10 cellular contexts compared by ENCODE assay signal in the genomic region with DNA sequence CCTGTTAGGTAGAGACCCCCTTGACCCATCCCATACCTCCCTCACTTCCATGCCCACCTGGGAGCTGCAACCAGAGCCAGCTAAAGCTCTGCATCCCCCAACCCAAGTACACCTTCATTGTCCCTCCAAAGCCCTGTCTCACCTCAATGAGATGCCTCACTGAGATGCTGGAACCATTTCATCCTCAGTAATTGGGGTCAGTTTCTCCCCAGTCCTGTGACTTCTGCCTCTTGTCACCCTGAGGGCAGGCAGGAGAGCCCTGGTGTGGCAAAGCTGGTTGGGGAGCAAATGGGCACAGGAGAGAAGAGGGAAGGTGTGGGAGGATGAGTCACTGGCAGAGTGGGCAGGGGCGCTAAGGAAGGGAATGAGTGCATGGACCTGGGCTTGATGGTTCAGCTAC. TPM values are rescaled to one million over a fixed set of nuclear protein-coding genes. Genes with fewer than 3 reads are reported as not detected.
DNase-seq lines count a peak whose midpoint lies in the region; ATAC-seq, FAIRE-seq and TF ChIP-seq lines count a peak whose summit lies in the region.
"Had no signal": no experiment of that assay in that cellular context is flagged by ENCODE, and none has a peak within 500 bp of the region (broad histone marks: within the 10 kb centered on the region; RNA-seq: fewer than 3 reads in every experiment).

No MANE protein-coding gene starts in this region.

- H3K27me3 ChIP-seq in CD4-positive, CD25-positive, alpha-beta regulatory T cell (ENCODE audit: control insufficient read depth, insufficient read depth, low read length): no peaks in the 10 kb centered on the region
- H3K27me3 ChIP-seq in Loucy (ENCODE audit: insufficient read depth, low read length, poor library complexity, severe bottlenecking): no peaks in the 10 kb centered on the region
- H3K27me3 ChIP-seq in astrocyte (ENCODE audit: insufficient read depth, low read length): no peaks in the 10 kb centered on the region
- H3K27me3 ChIP-seq in upper lobe of left lung: no peaks in the 10 kb centered on the region

- TF ChIP-seq POLR2A in upper lobe of left lung (IDR thresholded peaks at IDR 0.05): no peak

- H3K27ac Mint-ChIP-seq in CD4-positive, CD25-positive, alpha-beta regulatory T cell: peak overlapping the region; percentile 67 to 92 (median 80)
- peak overlapping the region; percentile 96 for H3K27ac Mint-ChIP-seq in astrocyte (ENCODE audit: unreplicated experiment)

- no peaks in the 10 kb centered on the region for H3K9me3 Mint-ChIP-seq in CD4-positive, CD25-positive, alpha-beta regulatory T cell
- H3K9me3 Mint-ChIP-seq in astrocyte (ENCODE audit: unreplicated experiment): no peaks in the 10 kb centered on the region

- TF ChIP-seq EP300 in upper lobe of left lung (IDR thresholded peaks at IDR 0.05): no peak

- H3K4me3 ChIP-seq in CD4-positive, CD25-positive, alpha-beta regulatory T cell (ENCODE audit: low read depth, low read length): no peak overlapping the region
- H3K4me3 ChIP-seq in Loucy (ENCODE audit: low read length, poor library complexity, severe bottlenecking) (peak overlapping the region; percentile 8), astrocyte (ENCODE audit: insufficient read depth, low read depth, low read length) (no peak overlapping the region), upper lobe of left lung (no peak overlapping the region)

- H3F3A ChIP-seq in Loucy (ENCODE audit: low read depth): no peaks in the 10 kb centered on the region

- in situ Hi-C loops in GM13976 (cut with MboI; ENCODE audit: low sequenced_read_pairs, unreplicated experiment): no loop called here

- TF ChIP-seq CTCF in Loucy (conservative IDR thresholded peaks at IDR 0.05; ENCODE audit: low read length) (no peak), astrocyte (IDR thresholded peaks at IDR 0.05; ENCODE audit: insufficient read depth, low read depth, low read length) (no peak), upper lobe of left lung (IDR thresholded peaks at IDR 0.05) (no peak), GM13976 (IDR thresholded peaks at IDR 0.05; ENCODE audit: borderline replicate concordance, control extremely low read depth, extremely low read depth, insufficient read depth, missing control alignments) (no peak)

- H3K36me3 ChIP-seq in CD4-positive, CD25-positive, alpha-beta regulatory T cell (ENCODE audit: control insufficient read depth, insufficient read depth, low read length): no peaks in the 10 kb centered on the region
- H3K36me3 ChIP-seq in Loucy (ENCODE audit: insufficient read depth, low read length) (no peaks in the 10 kb centered on the region), astrocyte (ENCODE audit: insufficient read depth, low read length) (no peaks in the 10 kb centered on the region), upper lobe of left lung (no peaks in the 10 kb centered on the region)

- WGBS in upper lobe of left lung, 2 donors: 81 to 82% methylated on average over 1 of the region's 1 CpG

- H3K4me2 ChIP-seq in Loucy (ENCODE audit: low read depth, low read length, poor library complexity, severe bottlenecking): peak overlapping the region; percentile 23
- peak overlapping the region; percentile 67 for H3K4me2 ChIP-seq in astrocyte (ENCODE audit: low read length)

- no peak overlapping the region for H3K27ac ChIP-seq in CD4-positive, CD25-positive, alpha-beta regulatory T cell (ENCODE audit: insufficient read depth, low read length, poor library complexity, severe bottlenecking)
- H3K27ac ChIP-seq in astrocyte (ENCODE audit: low read depth, low read length) (peak overlapping the region; percentile 73), upper lobe of left lung (peak overlapping the region in 2 of 4 donors; percentile 63 to 64)

- H4K20me1 ChIP-seq in Loucy (ENCODE audit: insufficient read depth, low read length, poor library complexity, severe bottlenecking): no peaks in the 10 kb centered on the region
- H4K20me1 ChIP-seq in astrocyte (ENCODE audit: insufficient read depth, low read length): no peaks in the 10 kb centered on the region

- peak overlapping the region; percentile 79 for H3K9ac ChIP-seq in Loucy (ENCODE audit: low read depth, low read length, poor library complexity, severe bottlenecking)
- H3K9ac ChIP-seq in astrocyte (ENCODE audit: low read length): peak overlapping the region; percentile 42

- DNase-seq in CD4-positive, CD25-positive, alpha-beta regulatory T cell: no peak
- DNase-seq in astrocyte (ENCODE audit: low read depth) (peak; percentile 19), renal cortical epithelial cell (ENCODE audit: low read depth) (peak; percentile 41), upper lobe of left lung (no peak), GM13976 (ENCODE audit: low spot score) (no peak), NCI-H2196 (lab: John Stamatoyannopoulos, UW; ENCODE audit: unreplicated experiment) (no peak)
- DNase-seq: NCI-H2081 had no signal

- peaks cover 22% of the 10 kb centered on the region for H3K4me1 ChIP-seq in CD4-positive, CD25-positive, alpha-beta regulatory T cell (ENCODE audit: control insufficient read depth, insufficient read depth, low read length, poor library complexity, severe bottlenecking)
- peaks cover 27% of the 10 kb centered on the region for H3K4me1 ChIP-seq in Loucy (ENCODE audit: insufficient read depth, low read length, poor library complexity, severe bottlenecking)
- peaks cover 21% of the 10 kb centered on the region for H3K4me1 ChIP-seq in astrocyte (ENCODE audit: insufficient read depth, low read length)
- peaks cover 4 to 27% (median 14%) of the 10 kb centered on the region in 4 donors for H3K4me1 ChIP-seq in upper lobe of left lung

- peaks cover 10% of the 10 kb centered on the region for H3K27me3 Mint-ChIP-seq in CD4-positive, CD25-positive, alpha-beta regulatory T cell
- H3K27me3 Mint-ChIP-seq in astrocyte (ENCODE audit: low read depth, unreplicated experiment): peaks cover 6% of the 10 kb centered on the region

- H3K79me2 ChIP-seq in Loucy (ENCODE audit: insufficient read depth, low read length) (no peaks in the 10 kb centered on the region), astrocyte (ENCODE audit: insufficient read depth, low read length) (no peaks in the 10 kb centered on the region)

- ATAC-seq in CD4-positive, CD25-positive, alpha-beta regulatory T cell (ENCODE audit: low read depth in 2 of 2): no peak
- ATAC-seq in upper lobe of left lung (ENCODE audit: low FRiP score in 2 of 2) (no peak), GM18520 (IDR thresholded peaks at IDR 0.05; ENCODE audit: unreplicated experiment) (no peak)

- no peak overlapping the region for H3K4me3 Mint-ChIP-seq in CD4-positive, CD25-positive, alpha-beta regulatory T cell
- H3K4me3 Mint-ChIP-seq in astrocyte (ENCODE audit: unreplicated experiment): no peak overlapping the region

- FAIRE-seq in astrocyte (lab: Jason Lieb, UNC): no peak

- H3K9me2 ChIP-seq in Loucy (replicated peaks; ENCODE audit: low read depth, low read length): no peaks in the 10 kb centered on the region

- H3K36me3 Mint-ChIP-seq in CD4-positive, CD25-positive, alpha-beta regulatory T cell: no peaks in the 10 kb centered on the region
- H3K36me3 Mint-ChIP-seq in astrocyte (ENCODE audit: low read depth, unreplicated experiment): no peaks in the 10 kb centered on the region

- no peaks in the 10 kb centered on the region for H3K9me3 ChIP-seq in CD4-positive, CD25-positive, alpha-beta regulatory T cell (ENCODE audit: control insufficient read depth in 2 of 2, low read length in 2 of 2)
- no peaks in the 10 kb centered on the region for H3K9me3 ChIP-seq in Loucy (ENCODE audit: insufficient read depth, low read depth, low read length)
- no peaks in the 10 kb centered on the region for H3K9me3 ChIP-seq in astrocyte (ENCODE audit: insufficient read depth, low read depth, low read length)
- no peaks in the 10 kb centered on the region for H3K9me3 ChIP-seq in upper lobe of left lung

- H2AFZ ChIP-seq in Loucy (ENCODE audit: low read length) (no peak overlapping the region), astrocyte (ENCODE audit: low read depth, low read length) (no peak overlapping the region)

- peaks cover 0 to 28% (median 19%) of the 10 kb centered on the region in 4 donors for H3K4me1 Mint-ChIP-seq in CD4-positive, CD25-positive, alpha-beta regulatory T cell
- peaks cover 21% of the 10 kb centered on the region for H3K4me1 Mint-ChIP-seq in astrocyte (ENCODE audit: low read depth, unreplicated experiment)

RNA-seq across cellular contexts. Expression of gene NT5DC4, which starts 27.9 kb away (rescaled TPM):
- total RNA-seq in CD4-positive, CD25-positive, alpha-beta regulatory T cell: not detected
- polyA plus RNA-seq in CD4-positive, CD25-positive, alpha-beta regulatory T cell: not detected
- total RNA-seq in astrocyte: not detected in 2 replicates
- total RNA-seq in renal cortical epithelial cell: not detected in 2 replicates
- 1 to 10 TPM in 2 of 6 donors, under 1 TPM in 2, not detected in 2; 0.55 to 5.2 (median 1.0) TPM for total RNA-seq in upper lobe of left lung
- total RNA-seq: pulmonary artery endothelial cell had no signal

RNA-seq across cellular contexts. Expression of gene SLC20A1, which starts 47.2 kb away (rescaled TPM):
- 130 TPM for total RNA-seq in CD4-positive, CD25-positive, alpha-beta regulatory T cell
- polyA plus RNA-seq in CD4-positive, CD25-positive, alpha-beta regulatory T cell: 10 to 100 TPM; 18.1 to 30.7 (median 24.9) TPM
- total RNA-seq in astrocyte: 96.7 and 122 TPM in 2 replicates
- 72.9 and 91.2 TPM in 2 replicates for total RNA-seq in renal cortical epithelial cell
- 100 to 1,000 TPM in 1 of 6 donors, 10 to 100 TPM in 5; 22.9 to 105 (median 51.0) TPM for total RNA-seq in upper lobe of left lung

Comparison
In these comparisons a context has a peak if more than half of its experiments do, and no peak if none do; other contexts are left out.
1. DNase-seq: peak in astrocyte (single experiment) and renal cortical epithelial cell (single experiment); none in CD4-positive, CD25-positive, alpha-beta regulatory T cell (0 of 3), upper lobe of left lung (0 of 2), GM13976 (single experiment) and NCI-H2196 (single experiment).